ENCODE assay signal across 20 cellular contexts in the genomic region with DNA sequence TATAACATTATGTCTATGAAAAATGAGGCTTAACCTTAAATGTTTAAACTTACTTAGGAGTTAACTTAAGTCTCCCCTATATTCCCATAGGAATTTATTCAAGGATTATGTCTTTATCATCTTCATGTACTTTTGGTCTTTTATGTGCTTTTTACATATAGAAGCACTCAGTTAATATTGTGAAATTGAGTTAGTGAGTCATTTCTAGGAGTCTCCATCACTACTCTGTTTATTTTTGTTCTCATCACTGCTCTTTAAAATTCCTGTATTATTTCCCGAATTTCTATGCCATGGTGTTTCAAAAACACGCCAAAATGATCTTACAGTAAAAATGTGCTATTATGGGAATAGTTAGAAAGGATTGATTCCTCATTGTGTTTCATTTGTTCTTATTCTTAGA. TPM values are rescaled to one million over a fixed set of nuclear protein-coding genes. Genes with fewer than 3 reads are reported as not detected.
DNase-seq lines count a peak whose midpoint lies in the region; ATAC-seq and TF ChIP-seq lines count a peak whose summit lies in the region.
"Had no signal": no experiment of that assay in that cellular context is flagged by ENCODE, and none has a peak within 500 bp of the region (broad histone marks: within the 10 kb centered on the region; RNA-seq: fewer than 3 reads in every experiment).

No MANE protein-coding gene starts in this region.

- POLR2A ChIA-PET in AG04450 (lab: Yijun Ruan, JAX) = no interaction called here

- ATAC-seq in GM19328 (IDR thresholded peaks at IDR 0.05; ENCODE audit: unreplicated experiment) (no peak), GM18502 (IDR thresholded peaks at IDR 0.05; ENCODE audit: poor library complexity, unreplicated experiment) (no peak)
- ATAC-seq: activated T-helper 17 cell treated with anti-CD3 and anti-CD28 coated beads, Interleukin-2, amount 50 U/mL, for 72 hours; heart left ventricle; right cardiac atrium had no signal

- H3K4ac ChIP-seq in neuronal stem cell (ENCODE audit: low read length) = no peak overlapping the region

- H4K91ac ChIP-seq in neuronal stem cell (ENCODE audit: low read depth, low read length, poor library complexity) = no peak overlapping the region

- H3K4me3 ChIP-seq in AG04450 (ENCODE audit: low read depth, low read length) = no peak overlapping the region
- no peak overlapping the region for H3K4me3 ChIP-seq in adipocyte (ENCODE audit: low read length)
- no peak overlapping the region for H3K4me3 ChIP-seq in foreskin fibroblast (ENCODE audit: low read depth in 1 of 2, low read length in 2 of 2)
- H3K4me3 ChIP-seq in neuronal stem cell (ENCODE audit: low read length in 2 of 2) = no peak overlapping the region
- H3K4me3 ChIP-seq: heart left ventricle had no signal

- CTCF ChIA-PET in AG04450 (lab: Charles Lee) = no interaction called here

- H3K4me1 ChIP-seq in adipocyte (ENCODE audit: control insufficient read depth, insufficient read depth, low read length) (peaks cover 18% of the 10 kb centered on the region), neuronal stem cell (ENCODE audit: control insufficient read depth in 2 of 2, insufficient read depth in 1 of 2, low read depth in 1 of 2, low read length in 2 of 2) (no peaks in the 10 kb centered on the region)
- H3K4me1 ChIP-seq: Caco-2 had no signal

- H3K27ac ChIP-seq in AG04450 (ENCODE audit: low read depth, low read length) (no peak overlapping the region), neuronal stem cell (replicated peaks; ENCODE audit: low read length) (no peak overlapping the region)

- no peaks in the 10 kb centered on the region for H3K27me3 Mint-ChIP-seq in HFFc6 (ENCODE audit: insufficient read depth)
- H3K27me3 Mint-ChIP-seq: activated T-helper 17 cell treated with anti-CD3 and anti-CD28 coated beads, Interleukin-2, amount 50 U/mL, for 72 hours had no signal

- H3K4me2 ChIP-seq in neuronal stem cell (ENCODE audit: insufficient read depth, low read length, poor library complexity, severe bottlenecking) = no peak overlapping the region

- H3K27ac Mint-ChIP-seq in HFFc6 = peak overlapping the region; percentile 39; the same call in 1 of the 2 replicates
- H3K27ac Mint-ChIP-seq: nephron progenitor cell had no signal

- no peak overlapping the region for H3K4me3 Mint-ChIP-seq in HFFc6
- H3K4me3 Mint-ChIP-seq: nephron progenitor cell had no signal

- H2AFZ ChIP-seq in neuronal stem cell (ENCODE audit: low read length) = no peak overlapping the region

- WGBS in neuronal stem cell (ENCODE audit: extremely low coverage in 2 of 2, insufficient read length in 2 of 2, insufficient replicate concordance in 1 of 2), 2 donors = no CpG with 5 or more reads among the region's 2 CpGs

- H3K36me3 ChIP-seq in adipocyte (ENCODE audit: control insufficient read depth, insufficient read depth, low read length, severe bottlenecking) = peaks cover 21% of the 10 kb centered on the region
- H3K36me3 ChIP-seq in neuronal stem cell (replicated peaks in 1 of 2; ENCODE audit: control insufficient read depth in 2 of 2, insufficient read depth in 2 of 2, low read length in 2 of 2) = peaks cover 0 to 28% of the 10 kb centered on the region in 2 donors

- no peak overlapping the region for H3K18ac ChIP-seq in neuronal stem cell (ENCODE audit: low read length)

- no peaks in the 10 kb centered on the region for H3K9me3 ChIP-seq in AG04450 (ENCODE audit: control insufficient read depth, insufficient read depth, low read length)
- H3K9me3 ChIP-seq in adipocyte (ENCODE audit: control insufficient read depth, low read length) = no peaks in the 10 kb centered on the region
- no peaks in the 10 kb centered on the region for H3K9me3 ChIP-seq in neuronal stem cell (replicated peaks in 1 of 2; ENCODE audit: control insufficient read depth in 2 of 2, insufficient read depth in 1 of 2, low read depth in 1 of 2, low read length in 2 of 2)
- H3K9me3 ChIP-seq: Caco-2, heart left ventricle had no signal

- H3K9ac ChIP-seq in adipocyte (ENCODE audit: low read length) = no peak overlapping the region
- H3K9ac ChIP-seq in neuronal stem cell (ENCODE audit: low read depth, low read length, poor library complexity) = no peak overlapping the region

- TF ChIP-seq CTCF in AG04450 (IDR thresholded peaks at IDR 0.05; ENCODE audit: low read depth, low read length) (no peak), HFFc6 (IDR thresholded peaks at IDR 0.05) (no peak), foreskin fibroblast (IDR thresholded peaks at IDR 0.05; ENCODE audit: low read depth, low read length) (no peak)

- no peaks in the 10 kb centered on the region for H3K79me1 ChIP-seq in neuronal stem cell (ENCODE audit: low read depth, low read length)

- H2BK15ac ChIP-seq in neuronal stem cell (ENCODE audit: low read length) = no peak overlapping the region

- H3K36me3 Mint-ChIP-seq in HFFc6 (ENCODE audit: low read depth) = peaks cover 5% of the 10 kb centered on the region

- H2BK120ac ChIP-seq in neuronal stem cell (ENCODE audit: low read depth, low read length) = no peak overlapping the region

- H4K8ac ChIP-seq in neuronal stem cell (ENCODE audit: low read depth, low read length) = no peak overlapping the region

- H3K27me3 ChIP-seq in AG04450 (ENCODE audit: control insufficient read depth, insufficient read depth, low read length) (no peaks in the 10 kb centered on the region), adipocyte (replicated peaks; ENCODE audit: control insufficient read depth, insufficient read depth, low read length) (no peaks in the 10 kb centered on the region), neuronal stem cell (ENCODE audit: control insufficient read depth in 3 of 3, insufficient read depth in 3 of 3, low read depth in 1 of 3, low read length in 3 of 3) (no peaks in the 10 kb centered on the region)
- H3K27me3 ChIP-seq: heart left ventricle had no signal

- H3K4me1 Mint-ChIP-seq in HFFc6 (ENCODE audit: low read depth) = peaks cover 43% of the 10 kb centered on the region
- H3K4me1 Mint-ChIP-seq: nephron progenitor cell had no signal

- no peak overlapping the region for H3K23ac ChIP-seq in neuronal stem cell (ENCODE audit: low read depth, low read length, poor library complexity)

- H2AK5ac ChIP-seq in neuronal stem cell (ENCODE audit: low read depth, low read length) = no peak overlapping the region

- H3K14ac ChIP-seq in neuronal stem cell (ENCODE audit: low read length) = no peak overlapping the region

- DNase-seq in AG04450 (ENCODE audit: low read depth, low spot score) = peak; percentile 4
- DNase-seq in HFFc6 = peak; percentile 36
- peak; percentile 75 for DNase-seq in adipocyte (ENCODE audit: low read depth)
- DNase-seq in foreskin fibroblast = peak; percentile 15 to 58
- DNase-seq in Kasumi-1 (lab: John Stamatoyannopoulos, UW) = no peak
- DNase-seq in neuronal stem cell (ENCODE audit: low spot score) = no peak
- DNase-seq: activated CD4-positive, CD25-positive, alpha-beta regulatory T cell; activated CD8-positive, alpha-beta memory T cell treated with anti-CD3 and anti-CD28 coated beads for 24 hours; amniotic stem cell; Caco-2; GF-D8; heart left ventricle; kidney; NCI-H1105; NCI-H2171 treated with DMSO at 0.1 percent for 48 hours; nephron progenitor cell; right cardiac atrium had no signal

- no peak overlapping the region for H2BK5ac ChIP-seq in neuronal stem cell (ENCODE audit: low read length)

- no peak overlapping the region for H2BK12ac ChIP-seq in neuronal stem cell (ENCODE audit: low read length)

- no peaks in the 10 kb centered on the region for H3K9me3 Mint-ChIP-seq in HFFc6
- H3K9me3 Mint-ChIP-seq: activated T-helper 17 cell treated with anti-CD3 and anti-CD28 coated beads, Interleukin-2, amount 50 U/mL, for 72 hours; nephron progenitor cell had no signal

RNA-seq across cellular contexts. Expression of gene TBC1D15, which starts 31.6 kb away (rescaled TPM):
- polyA plus RNA-seq in AG04450 (2011; rRNA removed) = 23.4 and 34.8 TPM in 2 replicates
- polyA minus RNA-seq in AG04450 (2011; rRNA and poly(A)+ RNA removed) = 18.0 and 32.8 TPM in 2 replicates
- 10 to 100 TPM; 27.3 to 39.1 (median 32.9) TPM for total RNA-seq in HFFc6 (2021; fragmentation: NEBNext Ultra II Directional; extraction: Animal tissue kit (Norgen Biotek cat#: 25700))
- 26.4 TPM for polyA plus RNA-seq in neuronal stem cell (2013, experiment 1 of 2)
- polyA plus RNA-seq in neuronal stem cell (2013, experiment 2 of 2) = 26.6 TPM

Comparison
In these comparisons a context has a peak if more than half of its experiments do, and no peak if none do; other contexts are left out.
1. DNase-seq: peak in AG04450 (single experiment), HFFc6 (single experiment), adipocyte (single experiment) and foreskin fibroblast (2 of 2); none in Kasumi-1 (0 of 2) and neuronal stem cell (single experiment).